In genomic region chr12:44193281-44193680, GRCh38 we compare ENCODE assay signal across 13 cellular contexts.
DNase-seq lines count a peak whose midpoint lies in the region; ATAC-seq, FAIRE-seq and TF ChIP-seq lines count a peak whose summit lies in the region.
"Had no signal": no experiment of that assay in that cellular context is flagged by ENCODE, and none has a peak within 500 bp of the region (broad histone marks: within the 10 kb centered on the region; RNA-seq: fewer than 3 reads in every experiment).

No MANE protein-coding gene starts in this region.

- H3K27me3 Mint-ChIP-seq in activated naive CD4-positive, alpha-beta T cell treated with anti-CD3 and anti-CD28 coated beads for 36 hours (ENCODE audit: low read depth), result no peaks in the 10 kb centered on the region
- H3K27me3 Mint-ChIP-seq in activated T-cell treated with anti-CD3 and anti-CD28 coated beads, Interleukin-2, amount 50 U/mL, for 4 hours (ENCODE audit: low read depth), result no peaks in the 10 kb centered on the region
- H3K27me3 Mint-ChIP-seq: CD4-positive, alpha-beta T cell had no signal

- H3K4me3 Mint-ChIP-seq in activated naive CD4-positive, alpha-beta T cell treated with anti-CD3 and anti-CD28 coated beads for 36 hours, result no peak overlapping the region
- H3K4me3 Mint-ChIP-seq in activated T-cell treated with anti-CD3 and anti-CD28 coated beads, Interleukin-2, amount 50 U/mL, for 4 hours, result no peak overlapping the region
- H3K4me3 Mint-ChIP-seq: CD4-positive, alpha-beta T cell; endodermal cell; immature natural killer cell had no signal

- no peak for TF ChIP-seq POLR2A in GM18505 (IDR thresholded peaks at IDR 0.05; ENCODE audit: borderline replicate concordance, extremely low read depth, insufficient read depth, insufficient read length)

- H3K27ac Mint-ChIP-seq in activated naive CD4-positive, alpha-beta T cell treated with anti-CD3 and anti-CD28 coated beads for 36 hours, result no peak overlapping the region
- H3K27ac Mint-ChIP-seq: CD4-positive, alpha-beta T cell; endodermal cell; immature natural killer cell had no signal

- no peak overlapping the region for H3K27ac ChIP-seq in small intestine (ENCODE audit: low read depth in 1 of 2, low read length in 1 of 2)
- H3K27ac ChIP-seq: RWPE1 had no signal

- H3K4me3 ChIP-seq in small intestine (ENCODE audit: low read depth in 1 of 2, low read length in 2 of 2), result no peak overlapping the region

- no peaks in the 10 kb centered on the region for H3K9me3 Mint-ChIP-seq in activated naive CD4-positive, alpha-beta T cell treated with anti-CD3 and anti-CD28 coated beads for 36 hours
- H3K9me3 Mint-ChIP-seq in activated T-cell treated with anti-CD3 and anti-CD28 coated beads, Interleukin-2, amount 50 U/mL, for 4 hours, result no peaks in the 10 kb centered on the region
- H3K9me3 Mint-ChIP-seq: endodermal cell had no signal

- H3K36me3 ChIP-seq in small intestine (ENCODE audit: control insufficient read depth in 2 of 2, insufficient read depth in 2 of 2, low read length in 2 of 2), result peaks cover 0 to 2% of the 10 kb centered on the region in 2 donors

- no peaks in the 10 kb centered on the region for H3K4me1 ChIP-seq in small intestine (ENCODE audit: control insufficient read depth in 2 of 2, insufficient read depth in 1 of 2, low read depth in 1 of 2, low read length in 1 of 2)

- H3K36me3 Mint-ChIP-seq in activated naive CD4-positive, alpha-beta T cell treated with anti-CD3 and anti-CD28 coated beads for 36 hours (ENCODE audit: low read depth), result no peaks in the 10 kb centered on the region
- peaks cover 2% of the 10 kb centered on the region for H3K36me3 Mint-ChIP-seq in activated T-cell treated with anti-CD3 and anti-CD28 coated beads, Interleukin-2, amount 50 U/mL, for 4 hours (ENCODE audit: insufficient read depth)
- H3K36me3 Mint-ChIP-seq: immature natural killer cell had no signal

- H3K27me3 ChIP-seq in small intestine (ENCODE audit: control insufficient read depth in 2 of 2, insufficient read depth in 2 of 2, low read length in 2 of 2), result no peaks in the 10 kb centered on the region

- CTCF ChIA-PET in activated naive CD4-positive, alpha-beta T cell treated with anti-CD3 and anti-CD28 coated beads for 36 hours (lab: Charles Lee), result interaction anchor here (0.7 kb wide), 1 partner anchor 766 kb away, joined by 3 read pairs; no protein-coding TSS in a partner anchor

- intact Hi-C loops in activated naive CD4-positive, alpha-beta T cell treated with anti-CD3 and anti-CD28 coated beads for 36 hours (cut with micrococcal nuclease), result no loop called here

- no peak for FAIRE-seq in small intestine (lab: Jason Lieb, UNC)

- no peaks in the 10 kb centered on the region for H3K4me1 Mint-ChIP-seq in activated naive CD4-positive, alpha-beta T cell treated with anti-CD3 and anti-CD28 coated beads for 36 hours (ENCODE audit: low read depth)
- no peaks in the 10 kb centered on the region for H3K4me1 Mint-ChIP-seq in activated T-cell treated with anti-CD3 and anti-CD28 coated beads, Interleukin-2, amount 50 U/mL, for 4 hours (ENCODE audit: low read depth)
- H3K4me1 Mint-ChIP-seq: immature natural killer cell had no signal

- DNase-seq in NCI-H510A treated with DMSO at 0.1 percent for 48 hours (lab: John Stamatoyannopoulos, UW) (peak; percentile 52), small intestine (no peak), HuH-7 (ENCODE audit: low spot score) (no peak)
- no peak for DNase-seq in activated naive CD4-positive, alpha-beta T cell treated with anti-CD3 and anti-CD28 coated beads for 36 hours
- DNase-seq in activated T-cell treated with anti-CD3 and anti-CD28 coated beads, Interleukin-2, amount 50 U/mL, for 4 hours, result no peak
- DNase-seq: activated CD4-positive, alpha-beta T cell treated with anti-CD3 and anti-CD28 coated beads, Interleukin-2, amount 50 U/mL, for 1 hour; CD4-positive, alpha-beta T cell; endodermal cell; immature natural killer cell had no signal

- ATAC-seq in GM18505 (IDR thresholded peaks at IDR 0.05; ENCODE audit: unreplicated experiment) (peak; percentile 100), GM19468 (IDR thresholded peaks at IDR 0.05; ENCODE audit: extremely low read depth, unreplicated experiment) (peak; percentile 79), HG03039 (IDR thresholded peaks at IDR 0.05; ENCODE audit: unreplicated experiment) (peak; percentile 99)
- ATAC-seq in activated T-cell treated with anti-CD3 and anti-CD28 coated beads, Interleukin-2, amount 50 U/mL, for 4 hours, result no peak

- no peaks in the 10 kb centered on the region for H3K9me3 ChIP-seq in small intestine (ENCODE audit: control insufficient read depth, low read depth)

- 90 to 93% (median 91%) methylated on average over 1 of the region's 1 CpG for WGBS in small intestine, 3 donors

Comparison
In these comparisons a context has a peak if more than half of its experiments do, and no peak if none do; other contexts are left out.
1. ATAC-seq: peak in GM18505 (single experiment), GM19468 (single experiment) and HG03039 (single experiment); none in activated T-cell treated with anti-CD3 and anti-CD28 coated beads, Interleukin-2, amount 50 U/mL, for 4 hours (0 of 2).